8 cellular contexts compared by ENCODE assay signal in the genomic region with DNA sequence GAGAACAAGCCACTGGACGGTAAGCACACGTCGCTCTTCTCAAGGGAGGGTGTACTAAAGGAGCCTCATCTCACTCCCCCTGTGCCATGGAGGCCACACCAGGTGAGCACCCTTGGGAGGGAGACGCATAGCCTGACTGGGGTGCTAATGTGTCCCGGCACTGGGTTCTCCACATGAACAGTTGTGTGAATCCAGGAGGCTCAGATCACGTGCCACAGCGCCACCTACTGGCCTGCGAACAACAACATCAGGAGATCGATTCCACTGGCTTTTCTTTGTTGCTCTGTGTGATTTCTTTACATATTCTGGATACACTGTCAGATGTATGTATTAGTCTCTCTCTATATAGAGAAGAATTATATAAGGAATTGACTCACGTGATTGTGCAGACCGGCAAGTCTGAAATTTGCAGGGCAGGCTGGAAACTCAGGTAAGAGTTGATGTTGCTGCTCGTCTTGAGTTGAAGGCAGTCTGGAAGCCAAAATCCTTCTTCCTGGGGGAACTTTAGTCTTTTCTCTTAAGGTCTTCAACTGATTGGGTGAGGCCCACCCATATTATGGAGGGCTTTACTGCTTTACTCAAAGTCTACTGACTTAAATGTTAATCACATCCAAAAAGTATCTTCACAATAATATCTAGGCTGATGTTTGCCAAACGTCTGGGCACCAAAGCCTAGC. TPM values are rescaled to one million over a fixed set of nuclear protein-coding genes. Genes with fewer than 3 reads are reported as not detected.
DNase-seq lines count a peak whose midpoint lies in the region; ATAC-seq, FAIRE-seq and TF ChIP-seq lines count a peak whose summit lies in the region.
"Not testable (repeated sequence)": the region's sequence is repeated elsewhere in the genome, so short reads cannot be mapped to it uniquely, and the experiment has no call there.

No MANE protein-coding gene starts in this region.

- H3K79me2 ChIP-seq in endothelial cell of umbilical vein (ENCODE audit: control insufficient read depth, insufficient read depth, low read length), result not testable (repeated sequence)

- peak; percentile 91 for FAIRE-seq in endothelial cell of umbilical vein (lab: Jason Lieb, UNC)

- TF ChIP-seq POLR2A in endothelial cell of umbilical vein (IDR thresholded peaks at IDR 0.05; ENCODE audit: low read depth, low read length), result not testable (repeated sequence)

- not testable (repeated sequence) for H3K36me3 ChIP-seq in BE2C; endothelial cell of umbilical vein (ENCODE audit: control insufficient read depth in 2 of 2, extremely low read depth in 1 of 2, insufficient read depth in 2 of 2, low read length in 2 of 2)

- DNase-seq in BE2C (peak; percentile 54), KBM-7 (peak; percentile 74), RPMI8226 (peak; percentile 50), endothelial cell of umbilical vein (ENCODE audit: low read depth, low spot score) (peak; percentile 37), medulla oblongata (ENCODE audit: extremely low spot score) (peak; percentile 31)
- peak; percentile 60 for DNase-seq in activated T-cell treated with anti-CD3 and anti-CD28 coated beads, Interleukin-2, amount 50 U/mL, for 1 hour
- peak; percentile 34 to 37 for DNase-seq in stimulated activated CD4-positive, alpha-beta T cell treated with anti-CD3 and anti-CD28 coated beads, Interleukin-4, amount 100 ng/mL, for 4 hours

- H3K9me1 ChIP-seq in endothelial cell of umbilical vein (replicated peaks; ENCODE audit: control insufficient read depth, extremely low read depth, insufficient read depth, low read length), result not testable (repeated sequence)

- CTCF ChIA-PET in endothelial cell of umbilical vein (lab: Charles Lee), result interaction anchor here (1.7 kb wide), 1 partner anchor 121 kb away, joined by 8 read pairs; no protein-coding TSS in a partner anchor

- dilution Hi-C loops in endothelial cell of umbilical vein (cut with MboI; ENCODE audit: extremely low pct_ligation_motif_present, low sequenced_read_pairs), result not testable (repeated sequence)

- BruUV-seq in endothelial cell of umbilical vein (replicated peaks; lab: Mats Ljungman, UMichigan), result not testable (repeated sequence)

- POLR2A ChIA-PET in endothelial cell of umbilical vein (lab: Charles Lee), result not testable (repeated sequence)

- H3K4me2 ChIP-seq in endothelial cell of umbilical vein (ENCODE audit: insufficient read depth, low read length), result not testable (repeated sequence)

- H3K4me1 ChIP-seq in BE2C; endothelial cell of umbilical vein (ENCODE audit: control insufficient read depth, extremely low read depth, insufficient read depth, low read length): not testable (repeated sequence)

- not testable (repeated sequence) for H4K20me1 ChIP-seq in endothelial cell of umbilical vein (replicated peaks; ENCODE audit: control insufficient read depth, extremely low read depth, insufficient read depth, low read length)

- H3K9ac ChIP-seq in endothelial cell of umbilical vein (replicated peaks; ENCODE audit: extremely low read depth, insufficient read depth, low read length), result not testable (repeated sequence)

- H3K4me3 ChIP-seq in BE2C (ENCODE audit: low read depth, low read length); endothelial cell of umbilical vein (replicated peaks in 1 of 3; ENCODE audit: insufficient read depth in 1 of 3, low read depth in 1 of 3, low read length in 3 of 3): not testable (repeated sequence)

- intact Hi-C loops in endothelial cell of umbilical vein (cut with micrococcal nuclease), result loop anchor here (2.0 kb wide), 3 partner anchors 63 to 193 kb away; no protein-coding TSS in a partner anchor

- not testable (repeated sequence) for H2AFZ ChIP-seq in endothelial cell of umbilical vein (ENCODE audit: low read depth, low read length)

- ATAC-seq in GM19372 (IDR thresholded peaks at IDR 0.05; ENCODE audit: low read depth, unreplicated experiment), result peak; percentile 73

- H3K9me3 ChIP-seq in BE2C; endothelial cell of umbilical vein (replicated peaks; ENCODE audit: control insufficient read depth, insufficient read depth, low read length): not testable (repeated sequence)

- not testable (repeated sequence) for H3K27me3 ChIP-seq in BE2C; endothelial cell of umbilical vein (ENCODE audit: control insufficient read depth in 2 of 2, insufficient read depth in 2 of 2, low read length in 2 of 2)

- not testable (repeated sequence) for H3K27ac ChIP-seq in endothelial cell of umbilical vein (ENCODE audit: insufficient read depth, low read depth, low read length)

- in situ Hi-C loops in KBM-7 (cut with MboI; ENCODE audit: low pct_unique_long_range_greater_than_20kb, low sequenced_read_pairs), result not testable (repeated sequence)

- peak; percentile 71 for TF ChIP-seq CTCF in BE2C (IDR thresholded peaks at IDR 0.05; ENCODE audit: low read depth, low read length)
- TF ChIP-seq CTCF in endothelial cell of umbilical vein (IDR thresholded peaks at IDR 0.05; ENCODE audit: extremely low read depth in 1 of 2, insufficient read depth in 1 of 2, low read depth in 1 of 2, low read length in 2 of 2), result peak; percentile 59 to 60

RNA-seq across cellular contexts. Expression of a gene that starts 8.9 kb away (rescaled TPM):
- polyA plus RNA-seq in BE2C (2012; ENCODE audit: insufficient read depth, insufficient read length, low read depth), result not detected
- total RNA-seq in endothelial cell of umbilical vein, result 0.25 and 0.49 TPM in 2 replicates
- 0.06 TPM in 1 of 2 replicates, not detected in the other for polyA plus RNA-seq in endothelial cell of umbilical vein
- not detected in 2 replicates for polyA plus RNA-seq in endothelial cell of umbilical vein (2011; cell fraction: cytosol; rRNA removed)
- polyA plus RNA-seq in endothelial cell of umbilical vein (2011; cell fraction: nucleus; rRNA removed), result 0.34 and 0.74 TPM in 2 replicates
- not detected in 2 replicates for polyA plus RNA-seq in endothelial cell of umbilical vein (2012)
- polyA minus RNA-seq in endothelial cell of umbilical vein, result not detected in 2 replicates
- polyA minus RNA-seq in endothelial cell of umbilical vein (2011; cell fraction: cytosol; rRNA and poly(A)+ RNA removed), result not detected
- polyA minus RNA-seq in endothelial cell of umbilical vein (2011; cell fraction: nucleus; rRNA and poly(A)+ RNA removed), result 0.77 TPM in 1 of 2 replicates, not detected in the other

RNA-seq across cellular contexts. Expression of a gene that starts 54.1 kb away (rescaled TPM):
- polyA plus RNA-seq in BE2C (2012; ENCODE audit: insufficient read depth, insufficient read length, low read depth), result not detected
- 3.8 and 4.4 TPM in 2 replicates for total RNA-seq in endothelial cell of umbilical vein
- 5.7 and 6.9 TPM in 2 replicates for polyA plus RNA-seq in endothelial cell of umbilical vein
- 0.76 and 1.4 TPM in 2 replicates for polyA plus RNA-seq in endothelial cell of umbilical vein (2011; cell fraction: cytosol; rRNA removed)
- polyA plus RNA-seq in endothelial cell of umbilical vein (2011; cell fraction: nucleus; rRNA removed), result 36.2 and 40.1 TPM in 2 replicates
- polyA plus RNA-seq in endothelial cell of umbilical vein (2012), result not detected in 2 replicates
- 3.2 and 4.6 TPM in 2 replicates for polyA minus RNA-seq in endothelial cell of umbilical vein
- polyA minus RNA-seq in endothelial cell of umbilical vein (2011; cell fraction: cytosol; rRNA and poly(A)+ RNA removed), result 0.82 TPM
- 4.5 and 6.1 TPM in 2 replicates for polyA minus RNA-seq in endothelial cell of umbilical vein (2011; cell fraction: nucleus; rRNA and poly(A)+ RNA removed)
